12 cellular contexts compared by ENCODE assay signal in the genomic region with DNA sequence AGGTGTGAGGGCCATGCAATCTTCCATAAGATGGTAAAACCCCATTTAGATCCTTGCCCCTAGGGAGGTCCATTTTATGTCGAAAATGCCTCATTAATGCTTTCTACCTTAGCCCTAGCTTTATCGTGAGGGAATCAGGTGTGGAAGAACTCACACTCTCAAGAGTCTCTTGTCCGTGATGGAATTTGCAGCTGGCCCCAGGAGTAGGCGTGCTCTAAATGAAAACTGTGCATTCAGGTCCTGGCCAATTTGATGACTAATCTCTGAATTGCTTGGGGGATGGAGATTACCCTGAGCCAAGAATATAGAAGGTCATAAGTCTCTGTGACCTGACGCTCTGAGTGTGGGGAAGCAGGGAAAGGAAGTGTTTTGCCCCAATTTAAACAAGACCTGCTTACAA. TPM values are rescaled to one million over a fixed set of nuclear protein-coding genes. Genes with fewer than 3 reads are reported as not detected.
DNase-seq lines count a peak whose midpoint lies in the region; ATAC-seq and TF ChIP-seq lines count a peak whose summit lies in the region.
"Had no signal": no experiment of that assay in that cellular context is flagged by ENCODE, and none has a peak within 500 bp of the region (broad histone marks: within the 10 kb centered on the region; RNA-seq: fewer than 3 reads in every experiment).

No MANE protein-coding gene starts in this region.

- H3F3A ChIP-seq in PC-3 (ENCODE audit: low read length, unreplicated experiment), result no peaks in the 10 kb centered on the region

- H3K4me1 ChIP-seq in BLaER1, result peaks cover 22% of the 10 kb centered on the region
- H3K4me1 ChIP-seq in PC-3 (ENCODE audit: insufficient read depth, low read length), result peaks cover 9% of the 10 kb centered on the region
- H3K4me1 ChIP-seq in H9 (ENCODE audit: insufficient read depth, low read length), result no peaks in the 10 kb centered on the region
- H3K4me1 ChIP-seq: neural progenitor cell had no signal

- H3K9ac ChIP-seq in BLaER1 (no peak overlapping the region), PC-3 (ENCODE audit: low read length) (no peak overlapping the region), H9 (ENCODE audit: extremely low read depth, insufficient read length, low read length) (no peak overlapping the region)
- H3K9ac ChIP-seq: neural progenitor cell had no signal

- no peak overlapping the region for H4K91ac ChIP-seq in H9 (ENCODE audit: insufficient read length, low read depth, low read length)

- H3K36me3 Mint-ChIP-seq in natural killer cell (no peaks in the 10 kb centered on the region), H9 (ENCODE audit: insufficient read depth in 1 of 3, low read depth in 3 of 3) (no peaks in the 10 kb centered on the region; a peak in 1 of 7 replicates)
- H3K36me3 Mint-ChIP-seq in activated T-cell treated with anti-CD3 and anti-CD28 coated beads, Interleukin-2, amount 50 U/mL, for 24 hours (ENCODE audit: low read depth), result no peaks in the 10 kb centered on the region
- H3K36me3 Mint-ChIP-seq: CD4-positive, CD25-positive, alpha-beta regulatory T cell; neural progenitor cell; stimulated activated naive B cell treated with anti-CD40 and anti-IgM and Interleukin-4, amounts not matched to agents 10 μg/mL and 1 μg/mL and 100 μg/mL, for 72 hours had no signal

- TF ChIP-seq CTCF in PC-3 (conservative IDR thresholded peaks at IDR 0.05; ENCODE audit: low read depth, low read length) (no peak), epithelial cell of esophagus (IDR thresholded peaks at IDR 0.05; ENCODE audit: insufficient read depth, low read depth, low read length, missing control alignments) (no peak), natural killer cell (IDR thresholded peaks at IDR 0.05) (no peak), H9 (conservative IDR thresholded peaks at IDR 0.05) (no peak)

- intact Hi-C loops in PC-3 (cut with micrococcal nuclease) (no loop called here), natural killer cell (cut with micrococcal nuclease) (no loop called here)

- H3T11ph ChIP-seq in H9 (ENCODE audit: low read length), result no peak overlapping the region

- H3K9me2 ChIP-seq in PC-3 (replicated peaks; ENCODE audit: low read length), result no peaks in the 10 kb centered on the region

- H2BK15ac ChIP-seq in H9 (ENCODE audit: low read depth, low read length), result no peak overlapping the region

- no peak overlapping the region for H4K5ac ChIP-seq in H9 (ENCODE audit: insufficient read length, low read depth, low read length)

- no peak overlapping the region for H2BK5ac ChIP-seq in H9 (ENCODE audit: insufficient read length, low read length)

- no peak overlapping the region for H3K4ac ChIP-seq in H9 (ENCODE audit: low read depth, low read length)

- H3K4me3 ChIP-seq in BLaER1 (no peak overlapping the region), PC-3 (ENCODE audit: low read length) (no peak overlapping the region), epithelial cell of esophagus (ENCODE audit: low read length) (no peak overlapping the region)
- H3K4me3 ChIP-seq: neural progenitor cell had no signal

- no peaks in the 10 kb centered on the region for H3K36me3 ChIP-seq in BLaER1
- H3K36me3 ChIP-seq in PC-3 (ENCODE audit: low read depth, low read length), result no peaks in the 10 kb centered on the region
- H3K36me3 ChIP-seq: neural progenitor cell had no signal

- no peak overlapping the region for H2BK120ac ChIP-seq in H9 (ENCODE audit: low read depth, low read length, poor library complexity, severe bottlenecking)

- no peaks in the 10 kb centered on the region for H3K23me2 ChIP-seq in H9 (ENCODE audit: insufficient read length, low read depth, low read length, poor library complexity, severe bottlenecking)

- H3K4me3 Mint-ChIP-seq in natural killer cell (peak overlapping the region; percentile 53), H9 (no peak overlapping the region)
- H3K4me3 Mint-ChIP-seq in activated T-cell treated with anti-CD3 and anti-CD28 coated beads, Interleukin-2, amount 50 U/mL, for 24 hours, result no peak overlapping the region
- H3K4me3 Mint-ChIP-seq: CD4-positive, CD25-positive, alpha-beta regulatory T cell; neural progenitor cell; stimulated activated naive B cell treated with anti-CD40 and anti-IgM and Interleukin-4, amounts not matched to agents 10 μg/mL and 1 μg/mL and 100 μg/mL, for 72 hours had no signal

- H3K27me3 ChIP-seq in BLaER1 (no peaks in the 10 kb centered on the region), PC-3 (ENCODE audit: low read length) (no peaks in the 10 kb centered on the region), H9 (ENCODE audit: insufficient read depth, low read length) (no peaks in the 10 kb centered on the region)
- H3K27me3 ChIP-seq: neural progenitor cell had no signal

- H3K79me2 ChIP-seq in PC-3 (ENCODE audit: low read length), result no peaks in the 10 kb centered on the region
- no peaks in the 10 kb centered on the region for H3K79me2 ChIP-seq in H9 (ENCODE audit: insufficient read depth, low read length)

- no peaks in the 10 kb centered on the region for H3K9me3 ChIP-seq in BLaER1
- H3K9me3 ChIP-seq in PC-3 (ENCODE audit: low read length), result no peaks in the 10 kb centered on the region
- no peaks in the 10 kb centered on the region for H3K9me3 ChIP-seq in H9 (ENCODE audit: control insufficient read depth, low read depth, low read length)

- H2BK20ac ChIP-seq in H9 (ENCODE audit: low read depth, low read length, poor library complexity, severe bottlenecking), result no peak overlapping the region

- no peak overlapping the region for H3K56ac ChIP-seq in H9 (ENCODE audit: insufficient read length, low read depth, low read length)

- peak overlapping the region; percentile 65 for H3K4me2 ChIP-seq in BLaER1
- H3K4me2 ChIP-seq in PC-3 (ENCODE audit: low read length), result peak overlapping the region; percentile 37; the same call in 1 of the 2 replicates
- H3K4me2 ChIP-seq in H9 (ENCODE audit: insufficient read depth, insufficient read length, low read length), result no peak overlapping the region
- H3K4me2 ChIP-seq: neural progenitor cell had no signal

- peaks cover 6 to 9% of the 10 kb centered on the region in 2 donors for H3K27me3 Mint-ChIP-seq in natural killer cell (ENCODE audit: low read depth in 2 of 2)
- peaks cover 4% of the 10 kb centered on the region for H3K27me3 Mint-ChIP-seq in H9 (ENCODE audit: low read depth)
- H3K27me3 Mint-ChIP-seq in activated T-cell treated with anti-CD3 and anti-CD28 coated beads, Interleukin-2, amount 50 U/mL, for 24 hours, result peaks cover 8% of the 10 kb centered on the region

- H3K79me1 ChIP-seq in H9 (ENCODE audit: insufficient read depth, low read depth, low read length, poor library complexity, severe bottlenecking), result no peaks in the 10 kb centered on the region

- peaks cover 23 to 26% of the 10 kb centered on the region in 2 donors for H3K4me1 Mint-ChIP-seq in natural killer cell
- H3K4me1 Mint-ChIP-seq in H9, result no peaks in the 10 kb centered on the region
- H3K4me1 Mint-ChIP-seq in activated T-cell treated with anti-CD3 and anti-CD28 coated beads, Interleukin-2, amount 50 U/mL, for 24 hours (ENCODE audit: low read depth), result peaks cover 2% of the 10 kb centered on the region
- H3K4me1 Mint-ChIP-seq: stimulated activated naive B cell treated with anti-CD40 and anti-IgM and Interleukin-4, amounts not matched to agents 10 μg/mL and 1 μg/mL and 100 μg/mL, for 72 hours had no signal

- H3K27ac Mint-ChIP-seq in natural killer cell (peak overlapping the region; percentile 51 to 71), H9 (no peak overlapping the region)
- no peak overlapping the region for H3K27ac Mint-ChIP-seq in activated T-cell treated with anti-CD3 and anti-CD28 coated beads, Interleukin-2, amount 50 U/mL, for 24 hours
- H3K27ac Mint-ChIP-seq: CD4-positive, CD25-positive, alpha-beta regulatory T cell; neural progenitor cell; stimulated activated naive B cell treated with anti-CD40 and anti-IgM and Interleukin-4, amounts not matched to agents 10 μg/mL and 1 μg/mL and 100 μg/mL, for 72 hours had no signal

- no peak overlapping the region for H2BK12ac ChIP-seq in H9 (ENCODE audit: insufficient read length, low read depth, low read length)

- no peak overlapping the region for H3K23ac ChIP-seq in H9 (ENCODE audit: insufficient read length, low read depth, low read length)

- CTCF ChIA-PET in PC-3 (lab: Charles Lee), result no interaction called here

- WGBS in H9 (ENCODE audit: extremely low coverage, insufficient read length, low lambda C conversion rate), result no CpG with 5 or more reads among the region's 5 CpGs

- DNase-seq in PC-3 (peak; percentile 64), epithelial cell of esophagus (ENCODE audit: low read depth) (peak; percentile 28), natural killer cell (no peak), H9 (no peak)
- no peak for DNase-seq in activated T-cell treated with anti-CD3 and anti-CD28 coated beads, Interleukin-2, amount 50 U/mL, for 24 hours
- DNase-seq: CD4-positive, CD25-positive, alpha-beta regulatory T cell; NCI-H748 treated with DMSO at 0.1 percent for 48 hours; stimulated activated naive B cell treated with anti-CD40 and anti-IgM and Interleukin-4, amounts not matched to agents 10 μg/mL and 1 μg/mL and 100 μg/mL, for 72 hours had no signal

- POLR2A ChIA-PET in PC-3 (lab: Charles Lee; ENCODE audit: unreplicated experiment), result no interaction called here

- H4K20me1 ChIP-seq in BLaER1, result no peaks in the 10 kb centered on the region
- no peaks in the 10 kb centered on the region for H4K20me1 ChIP-seq in PC-3 (ENCODE audit: low read length)
- no peaks in the 10 kb centered on the region for H4K20me1 ChIP-seq in H9 (ENCODE audit: control insufficient read depth, insufficient read depth, insufficient read length)

- no peak overlapping the region for H3K18ac ChIP-seq in H9 (ENCODE audit: insufficient read length, low read depth, low read length)

- H3K27ac ChIP-seq in BLaER1 (0 out of 2 replicates have a peak overlapping the region, but pooled peaks have one; percentile 62), PC-3 (ENCODE audit: low read length) (no peak overlapping the region), H9 (ENCODE audit: insufficient read length, low read depth, low read length) (no peak overlapping the region)
- H3K27ac ChIP-seq: neural progenitor cell had no signal

- no peak overlapping the region for H4K8ac ChIP-seq in H9 (replicated peaks; ENCODE audit: insufficient read length, low read depth, low read length)

- BruUV-seq in PC-3 (replicated peaks; lab: Mats Ljungman, UMichigan), result no TSS peak

- H2AK5ac ChIP-seq in H9 (ENCODE audit: insufficient read length, low read length), result no peak overlapping the region

- no peak overlapping the region for H3K14ac ChIP-seq in H9 (ENCODE audit: insufficient read depth, low read length)

- no peak overlapping the region for H2AFZ ChIP-seq in PC-3 (ENCODE audit: low read length)
- no peak overlapping the region for H2AFZ ChIP-seq in H9 (ENCODE audit: low read length)
- H2AFZ ChIP-seq: neural progenitor cell had no signal

- no peaks in the 10 kb centered on the region for H3K9me3 Mint-ChIP-seq in natural killer cell
- no peaks in the 10 kb centered on the region for H3K9me3 Mint-ChIP-seq in H9
- H3K9me3 Mint-ChIP-seq in activated T-cell treated with anti-CD3 and anti-CD28 coated beads, Interleukin-2, amount 50 U/mL, for 24 hours, result no peaks in the 10 kb centered on the region
- H3K9me3 Mint-ChIP-seq: CD4-positive, CD25-positive, alpha-beta regulatory T cell; neural progenitor cell; stimulated activated naive B cell treated with anti-CD40 and anti-IgM and Interleukin-4, amounts not matched to agents 10 μg/mL and 1 μg/mL and 100 μg/mL, for 72 hours had no signal

- ATAC-seq in PC-3, result peak; percentile 87
- peak in 2 of 3 donors; percentile 32 to 50 for ATAC-seq in natural killer cell
- no peak for ATAC-seq in HG02938 (IDR thresholded peaks at IDR 0.05; ENCODE audit: unreplicated experiment)
- no peak for ATAC-seq in HG02763 (IDR thresholded peaks at IDR 0.05; ENCODE audit: unreplicated experiment)

RNA-seq across cellular contexts. Expression of a gene that starts 6.6 kb away (rescaled TPM):
- total RNA-seq in PC-3 (2014; rRNA removed) (0.18 and 2.0 TPM in 2 replicates), natural killer cell (not detected), H9 (2021) (not detected in 2 replicates)
- total RNA-seq: CD4-positive, CD25-positive, alpha-beta regulatory T cell had no signal

Comparison
In these comparisons a context has a peak if more than half of its experiments do, and no peak if none do; other contexts are left out.
1. ATAC-seq: peak in PC-3 (single experiment) and natural killer cell (2 of 3); none in HG02938 (single experiment) and HG02763 (single experiment).
2. DNase-seq: peak in PC-3 (single experiment) and epithelial cell of esophagus (single experiment); none in natural killer cell (single experiment), H9 (single experiment) and activated T-cell treated with anti-CD3 and anti-CD28 coated beads, Interleukin-2, amount 50 U/mL, for 24 hours (single experiment).
3. H3K27ac Mint-ChIP-seq: peak in natural killer cell (2 of 2); none in H9 (0 of 3) and activated T-cell treated with anti-CD3 and anti-CD28 coated beads, Interleukin-2, amount 50 U/mL, for 24 hours (single experiment).